Comparison of ENCODE assay signal across 10 cellular contexts in the genomic region with DNA sequence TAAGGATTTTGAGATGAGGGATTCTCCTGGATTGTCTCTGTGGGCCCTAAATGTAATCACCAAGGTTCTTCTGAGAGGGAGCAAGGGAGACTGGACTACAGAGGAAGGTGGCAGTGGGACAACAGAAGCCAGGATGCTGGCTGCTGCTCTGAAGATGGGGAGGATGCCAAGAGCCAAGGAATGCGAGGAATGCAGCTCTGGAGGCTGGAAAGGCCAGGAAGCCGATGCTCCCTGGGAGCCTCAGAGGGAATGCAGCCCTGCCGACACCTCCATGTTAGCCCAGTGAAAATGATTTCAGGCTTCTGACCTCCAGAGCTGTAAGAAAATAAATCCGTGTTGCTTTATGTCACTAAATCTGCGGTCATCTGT. TPM values are rescaled to one million over a fixed set of nuclear protein-coding genes. Genes with fewer than 3 reads are reported as not detected.
DNase-seq lines count a peak whose midpoint lies in the region; ATAC-seq and TF ChIP-seq lines count a peak whose summit lies in the region.
"Had no signal": no experiment of that assay in that cellular context is flagged by ENCODE, and none has a peak within 500 bp of the region (broad histone marks: within the 10 kb centered on the region; RNA-seq: fewer than 3 reads in every experiment).

No MANE protein-coding gene starts in this region.

- no peak overlapping the region for H3K9ac ChIP-seq in SK-N-MC (ENCODE audit: insufficient read length)

- TF ChIP-seq CTCF in heart right ventricle (IDR thresholded peaks at IDR 0.05) (no peak), psoas muscle (IDR thresholded peaks at IDR 0.05) (no peak), suprapubic skin (IDR thresholded peaks at IDR 0.05) (no peak)

- H3K27me3 ChIP-seq in heart right ventricle (no peaks in the 10 kb centered on the region), psoas muscle (ENCODE audit: insufficient read depth in 3 of 3, low read length in 2 of 3) (no peaks in the 10 kb centered on the region), suprapubic skin (no peaks in the 10 kb centered on the region)

- WGBS in heart right ventricle, 2 donors: 30 to 41% methylated on average over 5 of the region's 5 CpGs
- 28 to 34% (median 30%) methylated on average over 5 of the region's 5 CpGs for WGBS in psoas muscle, 3 donors
- WGBS in suprapubic skin: 39% methylated on average over 5 of the region's 5 CpGs

- H3K27ac ChIP-seq in SK-N-MC (peak overlapping the region; percentile 29; the same call in 1 of the 2 replicates), heart right ventricle (peak overlapping the region in 8 of 10 donors; percentile 3 to 83 (median 66)), psoas muscle (peak overlapping the region; percentile 12), suprapubic skin (no peak overlapping the region)

- H3K9me3 ChIP-seq in SK-N-MC (ENCODE audit: low read depth, low read length) (no peaks in the 10 kb centered on the region), heart right ventricle (no peaks in the 10 kb centered on the region), psoas muscle (no peaks in the 10 kb centered on the region), suprapubic skin (no peaks in the 10 kb centered on the region)

- ATAC-seq in heart right ventricle (peak in 6 of 8 donors; percentile 27 to 60 (median 36)), psoas muscle (peak in 3 of 4 donors; percentile 14 to 40 (median 25)), GM19023 (IDR thresholded peaks at IDR 0.05; ENCODE audit: unreplicated experiment) (no peak)

- H3K4me3 ChIP-seq in SK-N-MC (no peak overlapping the region), heart right ventricle (no peak overlapping the region), psoas muscle (no peak overlapping the region), suprapubic skin (no peak overlapping the region)

- no peak for TF ChIP-seq POLR2A in suprapubic skin (IDR thresholded peaks at IDR 0.05)

- H3K36me3 ChIP-seq in SK-N-MC (ENCODE audit: insufficient read depth, low read length) (peaks cover 13% of the 10 kb centered on the region; the same call in 1 of the 2 replicates), heart right ventricle (peaks cover 0 to 20% (median 8%) of the 10 kb centered on the region in 9 donors), psoas muscle (ENCODE audit: insufficient read depth in 1 of 2, low read depth in 1 of 2) (peaks cover 0 to 1% of the 10 kb centered on the region in 2 donors), suprapubic skin (peaks cover 12% of the 10 kb centered on the region)

- intact Hi-C loops in heart right ventricle (cut with DNase I): loop anchor here in 3 of 10 donors (5.0 to 10.0 kb wide), 4 partner anchors 38 to 271 kb away; a partner anchor contains a TSS
- intact Hi-C loops in psoas muscle (cut with DNase I): no loop called here

- DNase-seq in ELF-1 (ENCODE audit: low read depth, low spot score): peak; percentile 87
- no peak for DNase-seq in SK-N-MC (ENCODE audit: low read depth, low spot score)
- peak; percentile 50 to 51 for DNase-seq in heart right ventricle
- DNase-seq in psoas muscle: peak; percentile 58 to 68
- DNase-seq in suprapubic skin (ENCODE audit: low spot score in 2 of 2): no peak
- no peak for DNase-seq in SIG-M5 (lab: John Stamatoyannopoulos, UW)
- DNase-seq in NCI-H1092 treated with DMSO at 0.1 percent for 48 hours (lab: John Stamatoyannopoulos, UW): no peak
- DNase-seq: cerebellar nuclear complex, occipital lobe had no signal

- H3K4me1 ChIP-seq in heart right ventricle: peaks cover 21 to 97% (median 84%) of the 10 kb centered on the region in 9 donors
- H3K4me1 ChIP-seq in psoas muscle: peaks cover 52% of the 10 kb centered on the region
- H3K4me1 ChIP-seq in suprapubic skin: peaks cover 52% of the 10 kb centered on the region

- no peak for TF ChIP-seq EP300 in suprapubic skin (IDR thresholded peaks at IDR 0.05)

RNA-seq across cellular contexts. Expression of a gene that starts 44.0 kb away (rescaled TPM):
- total RNA-seq in heart right ventricle: 10 to 100 TPM in 3 of 10 donors, 1 to 10 TPM in 7; 4.9 to 14.4 (median 7.7) TPM
- polyA plus RNA-seq in heart right ventricle: 1 to 10 TPM; 3.1 to 6.5 TPM
- total RNA-seq in psoas muscle: 1 to 10 TPM; 4.2 to 9.2 (median 6.3) TPM
- 1 to 10 TPM; 3.6 to 6.9 (median 6.6) TPM for polyA plus RNA-seq in psoas muscle
- total RNA-seq in suprapubic skin: 10 to 100 TPM; 20.6 to 30.1 (median 24.8) TPM

Comparison
In these comparisons a context has a peak if more than half of its experiments do, and no peak if none do; other contexts are left out.
1. DNase-seq: peak in ELF-1 (single experiment), heart right ventricle (2 of 2) and psoas muscle (2 of 2); none in SK-N-MC (single experiment), suprapubic skin (0 of 2), SIG-M5 (single experiment) and NCI-H1092 treated with DMSO at 0.1 percent for 48 hours (single experiment).